In genomic region chr17:17935321-17936271, GRCh38 we compare ENCODE assay signal across 10 cellular contexts. TPM values are rescaled to one million over a fixed set of nuclear protein-coding genes. Genes with fewer than 3 reads are reported as not detected.
DNase-seq lines count a peak whose midpoint lies in the region; ATAC-seq and TF ChIP-seq lines count a peak whose summit lies in the region.
"Had no signal": no experiment of that assay in that cellular context is flagged by ENCODE, and none has a peak within 500 bp of the region (broad histone marks: within the 10 kb centered on the region; RNA-seq: fewer than 3 reads in every experiment).

No MANE protein-coding gene starts in this region.

- no peak overlapping the region for H4K12ac ChIP-seq in trophoblast cell (ENCODE audit: low read depth, low read length)

- H3K27ac ChIP-seq in trophoblast cell (ENCODE audit: low read depth, low read length), result peak overlapping the region; percentile 45

- H2BK120ac ChIP-seq in trophoblast cell (ENCODE audit: insufficient read depth, low read length, poor library complexity), result no peak overlapping the region

- H2AK5ac ChIP-seq in trophoblast cell (ENCODE audit: low read length), result peak overlapping the region; percentile 52

- peak overlapping the region; percentile 26 for H4K91ac ChIP-seq in trophoblast cell (ENCODE audit: low read depth, low read length)

- H3K18ac ChIP-seq in trophoblast cell (ENCODE audit: low read length), result peak overlapping the region; percentile 19

- H3K4ac ChIP-seq in trophoblast cell (ENCODE audit: low read depth, low read length), result peak overlapping the region; percentile 31

- DNase-seq in EL (peak; percentile 96), SIG-M5 (lab: John Stamatoyannopoulos, UW) (peak; percentile 56), fibroblast of villous mesenchyme (ENCODE audit: low read depth) (peak; percentile 94), trophoblast cell (peak; percentile 96 to 99), COLO829 (ENCODE audit: low spot score) (no peak), GM13977 (ENCODE audit: low spot score) (no peak)
- DNase-seq: KG1 had no signal

- H3K23ac ChIP-seq in trophoblast cell (ENCODE audit: low read length), result no peak overlapping the region

- ATAC-seq in GM21515 (IDR thresholded peaks at IDR 0.05; ENCODE audit: unreplicated experiment) (no peak), HG02571 (IDR thresholded peaks at IDR 0.05; ENCODE audit: unreplicated experiment) (no peak)

- H3K9me3 ChIP-seq in trophoblast cell (ENCODE audit: insufficient read depth, low read depth, low read length), result no peaks in the 10 kb centered on the region

- H2BK5ac ChIP-seq in trophoblast cell (ENCODE audit: low read depth, low read length, poor library complexity), result peak overlapping the region; percentile 66

- peaks cover 26 to 38% of the 10 kb centered on the region in 2 experiments for H3K4me1 ChIP-seq in trophoblast cell (ENCODE audit: control insufficient read depth in 1 of 2, insufficient read depth in 2 of 2, low read length in 2 of 2)

- TF ChIP-seq CTCF in fibroblast of villous mesenchyme (IDR thresholded peaks at IDR 0.05; ENCODE audit: insufficient read depth, low read depth, low read length) (no peak), GM13977 (IDR thresholded peaks at IDR 0.05; ENCODE audit: extremely low read depth, insufficient read depth, missing control alignments) (no peak)

- no CpG with 5 or more reads among the region's 6 CpGs for WGBS in trophoblast cell (ENCODE audit: extremely low coverage, insufficient coverage, insufficient read length)

- H2AFZ ChIP-seq in trophoblast cell (ENCODE audit: insufficient read depth, low read length, poor library complexity), result peak overlapping the region; percentile 10

- H3K9ac ChIP-seq in trophoblast cell (ENCODE audit: low read length), result no peak overlapping the region

- in situ Hi-C loops in GM13977 (cut with MboI; ENCODE audit: low pct_unique_long_range_greater_than_20kb, low sequenced_read_pairs, unreplicated experiment), result no loop called here

- H3K4me2 ChIP-seq in trophoblast cell (ENCODE audit: low read length), result no peak overlapping the region

- H3K14ac ChIP-seq in trophoblast cell (ENCODE audit: low read length), result peak overlapping the region; percentile 4

- no peaks in the 10 kb centered on the region for H3K27me3 ChIP-seq in trophoblast cell (ENCODE audit: insufficient read depth, low read length)

- no peaks in the 10 kb centered on the region for H3K36me3 ChIP-seq in trophoblast cell (ENCODE audit: control insufficient read depth in 1 of 2, insufficient read depth in 2 of 2, low read length in 2 of 2)

- peaks cover 21% of the 10 kb centered on the region for H3K79me1 ChIP-seq in trophoblast cell (ENCODE audit: low read length)

- H3K4me3 ChIP-seq in fibroblast of villous mesenchyme (ENCODE audit: low read depth, low read length) (no peak overlapping the region), trophoblast cell (ENCODE audit: low read depth, low read length) (no peak overlapping the region)

- no peaks in the 10 kb centered on the region for H3K79me2 ChIP-seq in trophoblast cell (ENCODE audit: control insufficient read depth, insufficient read depth, low read length, poor library complexity)

- peak overlapping the region; percentile 26 for H4K8ac ChIP-seq in trophoblast cell (ENCODE audit: low read depth, low read length)

- H2BK12ac ChIP-seq in trophoblast cell (ENCODE audit: low read length), result peak overlapping the region; percentile 69

RNA-seq across cellular contexts. Expression of gene TOM1L2, which starts 36.6 kb away (rescaled TPM):
- total RNA-seq in fibroblast of villous mesenchyme, result 29.0 and 34.1 TPM in 2 replicates
- 76.2 and 80.2 TPM in 2 replicates for polyA plus RNA-seq in trophoblast cell (2013)

RNA-seq across cellular contexts. Expression of gene DRC3, which starts 37.1 kb away (rescaled TPM):
- under 0.01 and 0.97 TPM in 2 replicates for total RNA-seq in fibroblast of villous mesenchyme
- polyA plus RNA-seq in trophoblast cell (2013), result 0.39 and 0.47 TPM in 2 replicates
- total RNA-seq: mononuclear cell had no signal

Comparison
In these comparisons a context has a peak if more than half of its experiments do, and no peak if none do; other contexts are left out.
1. DNase-seq: peak in EL (single experiment), SIG-M5 (single experiment), fibroblast of villous mesenchyme (single experiment) and trophoblast cell (2 of 2); none in COLO829 (single experiment) and GM13977 (single experiment).